ENCODE assay signal across 11 cellular contexts in the genomic region with DNA sequence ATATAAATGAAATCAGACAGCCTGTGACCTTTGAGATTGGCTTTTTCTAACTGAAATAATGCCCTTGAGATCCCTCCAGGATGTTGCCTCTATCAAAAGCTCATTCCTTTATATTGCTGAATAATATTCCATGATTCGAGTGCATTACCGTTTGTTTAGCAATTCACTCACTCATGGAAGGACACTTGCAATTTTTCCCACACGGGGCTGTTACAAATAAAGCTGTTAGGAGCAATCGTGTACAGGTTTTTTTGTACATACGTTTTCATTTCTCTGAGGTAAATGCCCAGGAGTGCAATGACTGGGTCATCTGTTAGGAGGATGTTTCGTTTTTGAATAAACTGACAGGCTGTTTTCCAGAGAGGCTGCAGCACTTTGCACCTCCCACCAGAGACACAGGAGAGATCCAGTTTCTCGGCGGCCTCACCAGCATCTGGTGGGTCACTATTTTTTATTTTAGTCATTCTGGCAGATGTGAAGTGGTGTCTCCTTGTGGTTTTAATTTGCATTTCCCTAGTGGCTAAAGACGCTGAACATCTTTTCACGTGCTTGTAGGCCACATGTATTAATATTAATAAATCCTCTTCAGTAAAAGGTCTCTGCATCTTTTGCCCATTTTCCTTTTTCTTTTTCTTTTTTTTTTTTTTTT. TPM values are rescaled to one million over a fixed set of nuclear protein-coding genes. Genes with fewer than 3 reads are reported as not detected.
A peak's percentile ranks its signal among the peaks of the same experiment; 100 is the strongest.
DNase-seq lines count a peak whose midpoint lies in the region; ATAC-seq and TF ChIP-seq lines count a peak whose summit lies in the region.
"Had no signal": no experiment of that assay in that cellular context is flagged by ENCODE, and none has a peak within 500 bp of the region (broad histone marks: within the 10 kb centered on the region; RNA-seq: fewer than 3 reads in every experiment).

No MANE protein-coding gene starts in this region.

- H3K27ac Mint-ChIP-seq in HFFc6 (no peak overlapping the region; the same call in 1 of the 2 replicates), osteocyte (ENCODE audit: unreplicated experiment) (peak overlapping the region; percentile 29)
- no peak overlapping the region for H3K27ac Mint-ChIP-seq in activated CD8-positive, alpha-beta T cell treated with anti-CD3 and anti-CD28 coated beads for 36 hours

- H3K27me3 Mint-ChIP-seq in HFFc6 (ENCODE audit: insufficient read depth): no peaks in the 10 kb centered on the region
- H3K27me3 Mint-ChIP-seq in osteocyte (ENCODE audit: unreplicated experiment): no peaks in the 10 kb centered on the region
- H3K27me3 Mint-ChIP-seq in activated CD8-positive, alpha-beta T cell treated with anti-CD3 and anti-CD28 coated beads for 36 hours: no peaks in the 10 kb centered on the region

- intact Hi-C loops in activated CD8-positive, alpha-beta T cell treated with anti-CD3 and anti-CD28 coated beads for 36 hours (cut with micrococcal nuclease): no loop called here

- H3K4me1 Mint-ChIP-seq in HFFc6 (ENCODE audit: low read depth): peaks cover 22% of the 10 kb centered on the region
- H3K4me1 Mint-ChIP-seq in osteocyte (ENCODE audit: unreplicated experiment): peaks cover 22% of the 10 kb centered on the region
- peaks cover 31% of the 10 kb centered on the region for H3K4me1 Mint-ChIP-seq in activated CD8-positive, alpha-beta T cell treated with anti-CD3 and anti-CD28 coated beads for 36 hours (ENCODE audit: low read depth)

- CTCF ChIA-PET in activated CD8-positive, alpha-beta T cell treated with anti-CD3 and anti-CD28 coated beads for 36 hours (lab: Charles Lee): interaction anchor here (1.1 to 1.3 kb wide), 2 partner anchors 9 to 240 kb away, joined by 3 to 4 read pairs; no protein-coding TSS in a partner anchor

- H3K9me3 ChIP-seq in HAP-1: no peaks in the 10 kb centered on the region
- H3K9me3 ChIP-seq: MG63, thyroid gland had no signal

- no peaks in the 10 kb centered on the region for H3K4me1 ChIP-seq in HAP-1

- peak; percentile 45 for ATAC-seq in GM18868 (IDR thresholded peaks at IDR 0.05; ENCODE audit: unreplicated experiment)
- peak; percentile 47 for ATAC-seq in HG03571 (IDR thresholded peaks at IDR 0.05; ENCODE audit: unreplicated experiment)
- ATAC-seq in activated CD8-positive, alpha-beta T cell treated with anti-CD3 and anti-CD28 coated beads for 36 hours: no peak
- ATAC-seq in GM21526 (IDR thresholded peaks at IDR 0.05; ENCODE audit: low FRiP score, unreplicated experiment): no peak

- POLR2A ChIA-PET in activated CD8-positive, alpha-beta T cell treated with anti-CD3 and anti-CD28 coated beads for 36 hours (lab: Charles Lee): no interaction called here

- H3K9me3 Mint-ChIP-seq in HFFc6: no peaks in the 10 kb centered on the region
- H3K9me3 Mint-ChIP-seq in osteocyte (ENCODE audit: unreplicated experiment): no peaks in the 10 kb centered on the region
- no peaks in the 10 kb centered on the region for H3K9me3 Mint-ChIP-seq in activated CD8-positive, alpha-beta T cell treated with anti-CD3 and anti-CD28 coated beads for 36 hours

- in situ Hi-C loops in HAP-1 (cut with MboI; ENCODE audit: low sequenced_read_pairs): no loop called here

- H3K36me3 Mint-ChIP-seq in HFFc6 (ENCODE audit: low read depth) (no peaks in the 10 kb centered on the region), osteocyte (ENCODE audit: unreplicated experiment) (peaks cover 1% of the 10 kb centered on the region)
- no peaks in the 10 kb centered on the region for H3K36me3 Mint-ChIP-seq in activated CD8-positive, alpha-beta T cell treated with anti-CD3 and anti-CD28 coated beads for 36 hours (ENCODE audit: low read depth)

- no peak overlapping the region for H3K4me3 ChIP-seq in HAP-1
- H3K4me3 ChIP-seq: MG63, thyroid gland had no signal

- H3K27me3 ChIP-seq in HAP-1 (ENCODE audit: low read depth): no peaks in the 10 kb centered on the region
- H3K27me3 ChIP-seq: MG63, thyroid gland had no signal

- peak; percentile 29 for TF ChIP-seq CTCF in HFFc6 (IDR thresholded peaks at IDR 0.05)
- no peak for TF ChIP-seq CTCF in osteocyte (IDR thresholded peaks at IDR 0.05)
- no peak for TF ChIP-seq CTCF in activated CD8-positive, alpha-beta T cell treated with anti-CD3 and anti-CD28 coated beads for 36 hours (IDR thresholded peaks at IDR 0.05)

- H3K4me3 Mint-ChIP-seq in HFFc6: peak overlapping the region; percentile 47
- H3K4me3 Mint-ChIP-seq in osteocyte (ENCODE audit: unreplicated experiment): peak overlapping the region; percentile 12
- H3K4me3 Mint-ChIP-seq in activated CD8-positive, alpha-beta T cell treated with anti-CD3 and anti-CD28 coated beads for 36 hours: no peak overlapping the region

- H3K36me3 ChIP-seq in HAP-1 (replicated peaks): no peaks in the 10 kb centered on the region
- H3K36me3 ChIP-seq: MG63, thyroid gland had no signal

- DNase-seq in HFFc6: peak; percentile 22
- no peak for DNase-seq in osteocyte (ENCODE audit: extremely low spot score, unreplicated experiment)
- DNase-seq in activated CD8-positive, alpha-beta T cell treated with anti-CD3 and anti-CD28 coated beads for 36 hours: no peak
- DNase-seq in HAP-1 (ENCODE audit: low spot score in 2 of 2): no peak
- DNase-seq in NCI-H510A (lab: John Stamatoyannopoulos, UW): no peak
- DNase-seq: activated naive CD4-positive, alpha-beta T cell treated with anti-CD3 and anti-CD28 coated beads, Interleukin-2, amount 50 U/mL, for 16 hours; MG63; thyroid gland had no signal

RNA-seq across cellular contexts. Expression of gene PRDM15, which starts 11.0 kb away (rescaled TPM):
- 1 to 10 TPM; 3.4 to 4.9 (median 4.0) TPM for total RNA-seq in HFFc6 (2021; fragmentation: NEBNext Ultra II Directional; extraction: Animal tissue kit (Norgen Biotek cat#: 25700))
- 6.6 and 11.4 TPM in 2 replicates for total RNA-seq in osteocyte
- total RNA-seq in activated CD8-positive, alpha-beta T cell treated with anti-CD3 and anti-CD28 coated beads for 36 hours: 10 to 100 TPM; 13.2 to 14.5 TPM

Comparison
In these comparisons a context has a peak if more than half of its experiments do, and no peak if none do; other contexts are left out.
1. ATAC-seq: peak in GM18868 (single experiment) and HG03571 (single experiment); none in activated CD8-positive, alpha-beta T cell treated with anti-CD3 and anti-CD28 coated beads for 36 hours (single experiment) and GM21526 (single experiment).